Comparison of ENCODE assay signal across 1 cellular context in the genomic region with DNA sequence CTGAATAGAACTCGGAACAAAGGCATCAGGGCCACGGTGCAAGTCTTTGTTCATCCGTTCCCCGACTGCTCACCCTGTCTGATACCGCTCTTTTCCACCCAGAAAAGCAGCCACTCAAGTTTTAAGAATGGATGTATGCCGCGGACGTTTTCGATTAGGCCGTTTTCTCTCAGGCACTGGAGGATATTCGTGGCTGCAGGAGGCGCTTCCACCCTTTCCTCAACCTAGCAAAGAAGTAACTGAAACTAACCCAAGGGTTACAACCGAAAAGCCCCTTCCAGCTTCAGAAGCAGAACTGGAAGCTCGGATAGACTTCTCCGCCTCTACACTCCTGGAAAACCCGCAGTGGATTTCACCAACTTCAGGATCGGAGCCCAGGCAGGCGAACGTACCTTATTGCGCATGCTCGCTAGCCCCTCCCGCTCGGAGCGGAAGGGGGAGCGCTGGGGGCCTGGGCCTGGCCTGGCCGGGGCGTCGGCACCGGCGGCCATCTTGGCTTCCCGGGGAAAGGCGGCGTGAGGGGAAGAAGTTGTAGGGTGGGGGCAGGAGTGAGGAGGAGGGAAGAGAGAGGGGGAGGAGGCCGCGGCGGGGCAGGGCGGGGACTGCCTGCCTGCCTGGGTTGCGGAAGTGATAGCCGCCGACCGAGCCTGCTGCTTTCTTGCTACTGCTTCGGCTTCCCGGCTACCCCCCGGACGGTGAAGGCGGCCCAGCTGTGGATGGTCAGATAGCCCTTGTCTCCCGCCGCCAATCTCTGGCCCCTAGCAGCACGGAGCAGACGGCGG.
TF ChIP-seq lines count a peak whose summit lies in the region.

A gene (plus strand): TSS at position 619 of the 782 bp plus-strand sequence. CDS start 191 bp downstream, outside the sequence.

TF ChIP-seq in HepG2, 621 proteins besides CTCF, POLR2A, EP300 and RAD21 (continued from another document and continues in another):
- TF ChIP-seq, protein P1, sequence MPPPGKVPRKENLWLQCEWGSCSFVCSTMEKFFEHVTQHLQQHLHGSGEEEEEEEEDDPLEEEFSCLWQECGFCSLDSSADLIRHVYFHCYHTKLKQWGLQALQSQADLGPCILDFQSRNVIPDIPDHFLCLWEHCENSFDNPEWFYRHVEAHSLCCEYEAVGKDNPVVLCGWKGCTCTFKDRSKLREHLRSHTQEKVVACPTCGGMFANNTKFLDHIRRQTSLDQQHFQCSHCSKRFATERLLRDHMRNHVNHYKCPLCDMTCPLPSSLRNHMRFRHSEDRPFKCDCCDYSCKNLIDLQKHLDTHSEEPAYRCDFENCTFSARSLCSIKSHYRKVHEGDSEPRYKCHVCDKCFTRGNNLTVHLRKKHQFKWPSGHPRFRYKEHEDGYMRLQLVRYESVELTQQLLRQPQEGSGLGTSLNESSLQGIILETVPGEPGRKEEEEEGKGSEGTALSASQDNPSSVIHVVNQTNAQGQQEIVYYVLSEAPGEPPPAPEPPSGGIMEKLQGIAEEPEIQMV (CRISPR knock-in tag; IDR thresholded peaks at IDR 0.05; ENCODE audit: low read depth) = peak; percentile 62; the same call in 1 of the 2 replicates
- TF ChIP-seq ZNF430 (CRISPR knock-in tag; IDR thresholded peaks at IDR 0.05) (peak; percentile 96; the same call in 1 of the 2 replicates), ZNF484 (CRISPR knock-in tag; IDR thresholded peaks at IDR 0.05; ENCODE audit: borderline replicate concordance, low read depth) (no peak), DPF2 (CRISPR knock-in tag; IDR thresholded peaks at IDR 0.05; ENCODE audit: borderline replicate concordance, low read depth) (no peak), KMT2A (CRISPR knock-in tag; IDR thresholded peaks at IDR 0.05) (peak; percentile 91), RBM39 (IDR thresholded peaks at IDR 0.05; ENCODE audit: low read depth, low read length, poor library complexity, severe bottlenecking) (peak; percentile 85), ZNF251 (CRISPR knock-in tag; IDR thresholded peaks at IDR 0.05) (no peak), ZSCAN29 (CRISPR knock-in tag; conservative IDR thresholded peaks at IDR 0.05) (0 out of 2 replicates have a peak, but pooled peaks have one; percentile 17), SIN3A (IDR thresholded peaks at IDR 0.05; ENCODE audit: borderline replicate concordance, low read depth, low read length) (peak; percentile 54; the same call in 1 of the 2 replicates), PHF20 (CRISPR knock-in tag; IDR thresholded peaks at IDR 0.05) (peak; percentile 73), DR1 (CRISPR knock-in tag; IDR thresholded peaks at IDR 0.05) (peak; percentile 93), SRSF4 (IDR thresholded peaks at IDR 0.05; ENCODE audit: low read depth, low read length, poor library complexity, severe bottlenecking) (no peak), ZNF724P (CRISPR knock-in tag; IDR thresholded peaks at IDR 0.05; ENCODE audit: borderline replicate concordance) (0 out of 2 replicates have a peak, but pooled peaks have one; percentile 72), ZNF337 (CRISPR knock-in tag; IDR thresholded peaks at IDR 0.05; ENCODE audit: borderline replicate concordance, low read depth) (0 out of 2 replicates have a peak, but pooled peaks have one; percentile 18), ZBTB8A (CRISPR knock-in tag; IDR thresholded peaks at IDR 0.05; ENCODE audit: borderline replicate concordance, low read depth) (no peak), AHR (CRISPR knock-in tag; IDR thresholded peaks at IDR 0.05) (peak; percentile 91), ARHGAP35 (CRISPR knock-in tag; IDR thresholded peaks at IDR 0.05; ENCODE audit: borderline replicate concordance) (peak; percentile 84; the same call in 1 of the 2 replicates), ZFP82 (CRISPR knock-in tag; IDR thresholded peaks at IDR 0.05; ENCODE audit: borderline replicate concordance) (peak; percentile 28; the same call in 1 of the 2 replicates), ZNF766 (CRISPR knock-in tag; IDR thresholded peaks at IDR 0.05; ENCODE audit: borderline replicate concordance) (peak; percentile 91; the same call in 1 of the 2 replicates), ZNF431 (CRISPR knock-in tag; IDR thresholded peaks at IDR 0.05; ENCODE audit: borderline replicate concordance, low read depth) (peak; percentile 98; the same call in 1 of the 2 replicates), HOXA7 (CRISPR knock-in tag; IDR thresholded peaks at IDR 0.05) (peak; percentile 84; the same call in 1 of the 2 replicates), ZNF432 (CRISPR knock-in tag; IDR thresholded peaks at IDR 0.05; ENCODE audit: borderline replicate concordance) (no peak), U2AF1 (optimal IDR thresholded peaks at IDR 0.05; ENCODE audit: low read depth, low read length) (peak; percentile 66), GATAD1 (CRISPR knock-in tag; IDR thresholded peaks at IDR 0.05) (peak; percentile 81)
- TF ChIP-seq, protein P2, sequence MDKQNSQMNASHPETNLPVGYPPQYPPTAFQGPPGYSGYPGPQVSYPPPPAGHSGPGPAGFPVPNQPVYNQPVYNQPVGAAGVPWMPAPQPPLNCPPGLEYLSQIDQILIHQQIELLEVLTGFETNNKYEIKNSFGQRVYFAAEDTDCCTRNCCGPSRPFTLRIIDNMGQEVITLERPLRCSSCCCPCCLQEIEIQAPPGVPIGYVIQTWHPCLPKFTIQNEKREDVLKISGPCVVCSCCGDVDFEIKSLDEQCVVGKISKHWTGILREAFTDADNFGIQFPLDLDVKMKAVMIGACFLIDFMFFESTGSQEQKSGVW (CRISPR knock-in tag; IDR thresholded peaks at IDR 0.05; ENCODE audit: borderline replicate concordance) = no peak; the same call in 1 of the 2 replicates
- TF ChIP-seq, protein P3, sequence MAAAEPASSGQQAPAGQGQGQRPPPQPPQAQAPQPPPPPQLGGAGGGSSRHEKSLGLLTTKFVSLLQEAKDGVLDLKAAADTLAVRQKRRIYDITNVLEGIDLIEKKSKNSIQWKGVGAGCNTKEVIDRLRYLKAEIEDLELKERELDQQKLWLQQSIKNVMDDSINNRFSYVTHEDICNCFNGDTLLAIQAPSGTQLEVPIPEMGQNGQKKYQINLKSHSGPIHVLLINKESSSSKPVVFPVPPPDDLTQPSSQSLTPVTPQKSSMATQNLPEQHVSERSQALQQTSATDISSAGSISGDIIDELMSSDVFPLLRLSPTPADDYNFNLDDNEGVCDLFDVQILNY (CRISPR knock-in tag; conservative IDR thresholded peaks at IDR 0.05) = peak; percentile 50
- TF ChIP-seq, protein P4, sequence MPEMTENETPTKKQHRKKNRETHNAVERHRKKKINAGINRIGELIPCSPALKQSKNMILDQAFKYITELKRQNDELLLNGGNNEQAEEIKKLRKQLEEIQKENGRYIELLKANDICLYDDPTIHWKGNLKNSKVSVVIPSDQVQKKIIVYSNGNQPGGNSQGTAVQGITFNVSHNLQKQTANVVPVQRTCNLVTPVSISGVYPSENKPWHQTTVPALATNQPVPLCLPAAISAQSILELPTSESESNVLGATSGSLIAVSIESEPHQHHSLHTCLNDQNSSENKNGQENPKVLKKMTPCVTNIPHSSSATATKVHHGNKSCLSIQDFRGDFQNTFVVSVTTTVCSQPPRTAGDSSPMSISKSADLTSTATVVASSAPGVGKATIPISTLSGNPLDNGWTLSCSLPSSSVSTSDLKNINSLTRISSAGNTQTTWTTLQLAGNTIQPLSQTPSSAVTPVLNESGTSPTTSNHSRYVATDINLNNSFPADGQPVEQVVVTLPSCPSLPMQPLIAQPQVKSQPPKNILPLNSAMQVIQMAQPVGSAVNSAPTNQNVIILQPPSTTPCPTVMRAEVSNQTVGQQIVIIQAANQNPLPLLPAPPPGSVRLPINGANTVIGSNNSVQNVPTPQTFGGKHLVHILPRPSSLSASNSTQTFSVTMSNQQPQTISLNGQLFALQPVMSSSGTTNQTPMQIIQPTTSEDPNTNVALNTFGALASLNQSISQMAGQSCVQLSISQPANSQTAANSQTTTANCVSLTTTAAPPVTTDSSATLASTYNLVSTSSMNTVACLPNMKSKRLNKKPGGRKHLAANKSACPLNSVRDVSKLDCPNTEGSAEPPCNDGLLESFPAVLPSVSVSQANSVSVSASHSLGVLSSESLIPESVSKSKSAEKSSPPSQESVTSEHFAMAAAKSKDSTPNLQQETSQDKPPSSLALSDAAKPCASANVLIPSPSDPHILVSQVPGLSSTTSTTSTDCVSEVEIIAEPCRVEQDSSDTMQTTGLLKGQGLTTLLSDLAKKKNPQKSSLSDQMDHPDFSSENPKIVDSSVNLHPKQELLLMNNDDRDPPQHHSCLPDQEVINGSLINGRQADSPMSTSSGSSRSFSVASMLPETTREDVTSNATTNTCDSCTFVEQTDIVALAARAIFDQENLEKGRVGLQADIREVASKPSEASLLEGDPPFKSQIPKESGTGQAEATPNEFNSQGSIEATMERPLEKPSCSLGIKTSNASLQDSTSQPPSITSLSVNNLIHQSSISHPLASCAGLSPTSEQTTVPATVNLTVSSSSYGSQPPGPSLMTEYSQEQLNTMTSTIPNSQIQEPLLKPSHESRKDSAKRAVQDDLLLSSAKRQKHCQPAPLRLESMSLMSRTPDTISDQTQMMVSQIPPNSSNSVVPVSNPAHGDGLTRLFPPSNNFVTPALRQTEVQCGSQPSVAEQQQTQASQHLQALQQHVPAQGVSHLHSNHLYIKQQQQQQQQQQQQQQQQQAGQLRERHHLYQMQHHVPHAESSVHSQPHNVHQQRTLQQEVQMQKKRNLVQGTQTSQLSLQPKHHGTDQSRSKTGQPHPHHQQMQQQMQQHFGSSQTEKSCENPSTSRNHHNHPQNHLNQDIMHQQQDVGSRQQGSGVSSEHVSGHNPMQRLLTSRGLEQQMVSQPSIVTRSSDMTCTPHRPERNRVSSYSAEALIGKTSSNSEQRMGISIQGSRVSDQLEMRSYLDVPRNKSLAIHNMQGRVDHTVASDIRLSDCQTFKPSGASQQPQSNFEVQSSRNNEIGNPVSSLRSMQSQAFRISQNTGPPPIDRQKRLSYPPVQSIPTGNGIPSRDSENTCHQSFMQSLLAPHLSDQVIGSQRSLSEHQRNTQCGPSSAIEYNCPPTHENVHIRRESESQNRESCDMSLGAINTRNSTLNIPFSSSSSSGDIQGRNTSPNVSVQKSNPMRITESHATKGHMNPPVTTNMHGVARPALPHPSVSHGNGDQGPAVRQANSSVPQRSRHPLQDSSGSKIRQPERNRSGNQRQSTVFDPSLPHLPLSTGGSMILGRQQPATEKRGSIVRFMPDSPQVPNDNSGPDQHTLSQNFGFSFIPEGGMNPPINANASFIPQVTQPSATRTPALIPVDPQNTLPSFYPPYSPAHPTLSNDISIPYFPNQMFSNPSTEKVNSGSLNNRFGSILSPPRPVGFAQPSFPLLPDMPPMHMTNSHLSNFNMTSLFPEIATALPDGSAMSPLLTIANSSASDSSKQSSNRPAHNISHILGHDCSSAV (CRISPR knock-in tag; IDR thresholded peaks at IDR 0.05; ENCODE audit: borderline replicate concordance) = peak; percentile 99; the same call in 1 of the 2 replicates
- TF ChIP-seq, protein P5, sequence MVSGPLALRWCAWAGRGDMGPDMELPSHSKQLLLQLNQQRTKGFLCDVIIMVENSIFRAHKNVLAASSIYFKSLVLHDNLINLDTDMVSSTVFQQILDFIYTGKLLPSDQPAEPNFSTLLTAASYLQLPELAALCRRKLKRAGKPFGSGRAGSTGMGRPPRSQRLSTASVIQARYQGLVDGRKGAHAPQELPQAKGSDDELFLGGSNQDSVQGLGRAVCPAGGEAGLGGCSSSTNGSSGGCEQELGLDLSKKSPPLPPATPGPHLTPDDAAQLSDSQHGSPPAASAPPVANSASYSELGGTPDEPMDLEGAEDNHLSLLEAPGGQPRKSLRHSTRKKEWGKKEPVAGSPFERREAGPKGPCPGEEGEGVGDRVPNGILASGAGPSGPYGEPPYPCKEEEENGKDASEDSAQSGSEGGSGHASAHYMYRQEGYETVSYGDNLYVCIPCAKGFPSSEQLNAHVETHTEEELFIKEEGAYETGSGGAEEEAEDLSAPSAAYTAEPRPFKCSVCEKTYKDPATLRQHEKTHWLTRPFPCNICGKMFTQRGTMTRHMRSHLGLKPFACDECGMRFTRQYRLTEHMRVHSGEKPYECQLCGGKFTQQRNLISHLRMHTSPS (CRISPR knock-in tag; IDR thresholded peaks at IDR 0.05; ENCODE audit: low read depth) = no peak
- TF ChIP-seq, protein P6, sequence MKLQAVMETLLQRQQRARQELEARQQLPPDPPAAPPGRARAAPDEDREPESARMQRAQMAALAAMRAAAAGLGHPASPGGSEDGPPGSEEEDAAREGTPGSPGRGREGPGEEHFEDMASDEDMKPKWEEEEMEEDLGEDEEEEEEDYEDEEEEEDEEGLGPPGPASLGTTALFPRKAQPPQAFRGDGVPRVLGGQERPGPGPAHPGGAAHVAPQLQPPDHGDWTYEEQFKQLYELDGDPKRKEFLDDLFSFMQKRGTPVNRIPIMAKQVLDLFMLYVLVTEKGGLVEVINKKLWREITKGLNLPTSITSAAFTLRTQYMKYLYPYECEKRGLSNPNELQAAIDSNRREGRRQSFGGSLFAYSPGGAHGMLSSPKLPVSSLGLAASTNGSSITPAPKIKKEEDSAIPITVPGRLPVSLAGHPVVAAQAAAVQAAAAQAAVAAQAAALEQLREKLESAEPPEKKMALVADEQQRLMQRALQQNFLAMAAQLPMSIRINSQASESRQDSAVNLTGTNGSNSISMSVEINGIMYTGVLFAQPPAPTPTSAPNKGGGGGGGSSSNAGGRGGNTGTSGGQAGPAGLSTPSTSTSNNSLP (IDR thresholded peaks at IDR 0.05; ENCODE audit: low read depth, low read length) = peak; percentile 67
- TF ChIP-seq, protein P7, sequence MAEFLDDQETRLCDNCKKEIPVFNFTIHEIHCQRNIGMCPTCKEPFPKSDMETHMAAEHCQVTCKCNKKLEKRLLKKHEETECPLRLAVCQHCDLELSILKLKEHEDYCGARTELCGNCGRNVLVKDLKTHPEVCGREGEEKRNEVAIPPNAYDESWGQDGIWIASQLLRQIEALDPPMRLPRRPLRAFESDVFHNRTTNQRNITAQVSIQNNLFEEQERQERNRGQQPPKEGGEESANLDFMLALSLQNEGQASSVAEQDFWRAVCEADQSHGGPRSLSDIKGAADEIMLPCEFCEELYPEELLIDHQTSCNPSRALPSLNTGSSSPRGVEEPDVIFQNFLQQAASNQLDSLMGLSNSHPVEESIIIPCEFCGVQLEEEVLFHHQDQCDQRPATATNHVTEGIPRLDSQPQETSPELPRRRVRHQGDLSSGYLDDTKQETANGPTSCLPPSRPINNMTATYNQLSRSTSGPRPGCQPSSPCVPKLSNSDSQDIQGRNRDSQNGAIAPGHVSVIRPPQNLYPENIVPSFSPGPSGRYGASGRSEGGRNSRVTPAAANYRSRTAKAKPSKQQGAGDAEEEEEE (CRISPR knock-in tag; IDR thresholded peaks at IDR 0.05; ENCODE audit: borderline replicate concordance) = 0 out of 2 replicates have a peak, but pooled peaks have one; percentile 51
- TF ChIP-seq, protein P8, sequence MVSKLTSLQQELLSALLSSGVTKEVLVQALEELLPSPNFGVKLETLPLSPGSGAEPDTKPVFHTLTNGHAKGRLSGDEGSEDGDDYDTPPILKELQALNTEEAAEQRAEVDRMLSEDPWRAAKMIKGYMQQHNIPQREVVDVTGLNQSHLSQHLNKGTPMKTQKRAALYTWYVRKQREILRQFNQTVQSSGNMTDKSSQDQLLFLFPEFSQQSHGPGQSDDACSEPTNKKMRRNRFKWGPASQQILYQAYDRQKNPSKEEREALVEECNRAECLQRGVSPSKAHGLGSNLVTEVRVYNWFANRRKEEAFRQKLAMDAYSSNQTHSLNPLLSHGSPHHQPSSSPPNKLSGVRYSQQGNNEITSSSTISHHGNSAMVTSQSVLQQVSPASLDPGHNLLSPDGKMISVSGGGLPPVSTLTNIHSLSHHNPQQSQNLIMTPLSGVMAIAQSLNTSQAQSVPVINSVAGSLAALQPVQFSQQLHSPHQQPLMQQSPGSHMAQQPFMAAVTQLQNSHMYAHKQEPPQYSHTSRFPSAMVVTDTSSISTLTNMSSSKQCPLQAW (CRISPR knock-in tag; IDR thresholded peaks at IDR 0.05) = peak; percentile 98
- TF ChIP-seq, protein P9, sequence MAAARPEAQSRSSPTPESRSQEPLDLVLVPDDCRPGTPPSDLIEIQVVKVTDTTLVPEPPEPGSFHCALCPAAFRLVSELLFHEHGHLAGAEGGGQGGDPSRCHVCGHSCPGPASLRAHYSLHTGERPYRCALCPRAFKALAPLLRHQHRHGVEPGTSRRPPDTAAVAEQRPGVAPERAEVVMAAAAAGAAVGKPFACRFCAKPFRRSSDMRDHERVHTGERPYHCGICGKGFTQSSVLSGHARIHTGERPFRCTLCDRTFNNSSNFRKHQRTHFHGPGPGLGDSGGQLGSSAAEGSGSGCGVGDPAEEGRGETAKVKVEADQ (CRISPR knock-in tag; IDR thresholded peaks at IDR 0.05; ENCODE audit: borderline replicate concordance) = peak; percentile 23; the same call in 1 of the 2 replicates
